In genomic region chr13:42654212-42654611, GRCh38 we compare ENCODE assay signal across 22 cellular contexts.
"Had no signal": no experiment of that assay in that cellular context is flagged by ENCODE, and none has a peak within 500 bp of the region (broad histone marks: within the 10 kb centered on the region; RNA-seq: fewer than 3 reads in every experiment).

No MANE protein-coding gene starts in this region.

- H3K9me3 ChIP-seq: adrenal gland, MG63 had no signal

- H3K4me1 ChIP-seq: adrenal gland had no signal

- H3K4me3 ChIP-seq: adrenal gland, MG63 had no signal

- H3K27ac ChIP-seq: adrenal gland had no signal

- ATAC-seq: PC-3, T-helper 17 cell had no signal

- DNase-seq: activated CD4-positive, alpha-beta memory T cell treated with anti-CD3 and anti-CD28 coated beads for 36 hours; activated CD4-positive, alpha-beta T cell treated with anti-CD3 and anti-CD28 coated beads, Interleukin-2, amount 10 ng/mL, durations not matched to agents 7 days and 5 days; activated CD4-positive, CD25-positive, alpha-beta regulatory T cell; activated CD8-positive, alpha-beta memory T cell treated with anti-CD3 and anti-CD28 coated beads for 24 hours; activated naive CD4-positive, alpha-beta T cell treated with anti-CD3 and anti-CD28 coated beads, Interleukin-2, amount 50 U/mL, for 16 hours; activated naive CD8-positive, alpha-beta T cell treated with anti-CD3 and anti-CD28 coated beads, Interleukin-2, amount 10 ng/mL, durations not matched to agents 7 days and 5 days; activated T-cell treated with anti-CD3 and anti-CD28 coated beads, Interleukin-2, amount 50 U/mL, for 48 hours; adrenal gland; anterior cingulate cortex; KG1; MG63; MV-4-11; NCI-H1092 treated with DMSO at 0.1 percent for 48 hours; NCI-H1417 treated with DMSO at 0.1 percent for 48 hours; NCI-H1694; NCI-H2029 treated with DMSO at 0.1 percent for 48 hours; NCI-H345; NCI-H510A; PC-3; SHP77 treated with DMSO at 0.1 percent for 48 hours; T-helper 17 cell; T-helper 9 cell had no signal

- H3K36me3 ChIP-seq: adrenal gland, MG63 had no signal
